26 cellular contexts compared by ENCODE assay signal in genomic region chr2:178108176-178108575, GRCh38. TPM values are rescaled to one million over a fixed set of nuclear protein-coding genes. Genes with fewer than 3 reads are reported as not detected.
"Had no signal": no experiment of that assay in that cellular context is flagged by ENCODE, and none has a peak within 500 bp of the region (broad histone marks: within the 10 kb centered on the region; RNA-seq: fewer than 3 reads in every experiment).

No MANE protein-coding gene starts in this region.

- H3K27ac Mint-ChIP-seq: memory B cell; nephron; progenitor cell of endocrine pancreas; stimulated activated naive B cell treated with anti-CD40 and anti-IgM and Interleukin-4, amounts not matched to agents 10 μg/mL and 1 μg/mL and 100 μg/mL, for 72 hours had no signal

- H2AFZ ChIP-seq: parathyroid adenoma had no signal

- H3K27me3 ChIP-seq: neutrophil, right atrium auricular region, right lobe of liver, stomach, tibial artery, upper lobe of right lung had no signal

- H3K36me3 Mint-ChIP-seq: memory B cell; naive thymus-derived CD8-positive, alpha-beta T cell had no signal

- ATAC-seq: naive thymus-derived CD8-positive, alpha-beta T cell; right lobe of liver; stimulated activated naive B cell treated with anti-CD40 and anti-IgM and Interleukin-4, amounts not matched to agents 10 μg/mL and 1 μg/mL and 100 μg/mL, for 72 hours; stimulated activated naive CD8-positive, alpha-beta T cell treated with anti-CD3 and anti-CD28 coated beads, Interleukin-15, Interleukin-2, amounts not matched to agents 100 U/mL and 50 U/mL, for 24 hours; upper lobe of right lung had no signal

- H3K9me3 ChIP-seq: left ventricle myocardium inferior, neutrophil, right atrium auricular region, right lobe of liver, stomach, thoracic aorta, tibial artery, upper lobe of right lung had no signal

- H3K79me2 ChIP-seq: parathyroid adenoma had no signal

- H3K4me3 ChIP-seq: left ventricle myocardium inferior, lung, right atrium auricular region, right lobe of liver, smooth muscle cell, stomach, thoracic aorta, tibial artery, upper lobe of right lung had no signal

- H3K36me3 ChIP-seq: left ventricle myocardium inferior, neutrophil, right atrium auricular region, right lobe of liver, stomach, thoracic aorta, tibial artery, upper lobe of right lung had no signal

- H3K4me2 ChIP-seq: smooth muscle cell had no signal

- H3K4me3 Mint-ChIP-seq: memory B cell; naive thymus-derived CD8-positive, alpha-beta T cell; nephron; neural crest cell; stimulated activated naive B cell treated with anti-CD40 and anti-IgM and Interleukin-4, amounts not matched to agents 10 μg/mL and 1 μg/mL and 100 μg/mL, for 72 hours had no signal

- DNase-seq: hypothalamus; islet precursor cell; left ventricle myocardium inferior; naive thymus-derived CD8-positive, alpha-beta T cell; occipital lobe; right lobe of liver; stimulated activated CD4-positive, alpha-beta T cell treated with anti-CD3 and anti-CD28 coated beads, Interleukin-12 subunit alpha, Interleukin-12 subunit beta, amount 100 ng/mL, for 4 hours; stimulated activated CD4-positive, alpha-beta T cell treated with anti-CD3 and anti-CD28 coated beads, Interleukin-15, amount 100 ng/mL, for 24 hours; stimulated activated CD4-positive, alpha-beta T cell treated with anti-CD3 and anti-CD28 coated beads, Interleukin-2, amount 100 ng/mL, for 24 hours; stimulated activated CD4-positive, alpha-beta T cell treated with anti-CD3 and anti-CD28 coated beads, Interleukin-4, amount 100 ng/mL, for 1 hour; stimulated activated naive B cell treated with anti-CD40 and anti-IgM and Interleukin-4, amounts not matched to agents 10 μg/mL and 1 μg/mL and 100 μg/mL, for 72 hours; stimulated activated naive CD8-positive, alpha-beta T cell treated with anti-CD3 and anti-CD28 coated beads, Interleukin-15, Interleukin-2, amounts not matched to agents 100 U/mL and 50 U/mL, for 24 hours; stomach; tibial artery; trophoblast cell; upper lobe of right lung had no signal

- H3K27ac ChIP-seq: left ventricle myocardium inferior, neutrophil, parathyroid adenoma, right atrium auricular region, right lobe of liver, stomach, thoracic aorta, tibial artery, upper lobe of right lung had no signal

- H3K9me3 Mint-ChIP-seq: memory B cell; naive thymus-derived CD8-positive, alpha-beta T cell; nephron; neural crest cell had no signal

- H3K27me3 Mint-ChIP-seq: memory B cell; naive thymus-derived CD8-positive, alpha-beta T cell; progenitor cell of endocrine pancreas had no signal

RNA-seq across cellular contexts. Expression of gene PDE11A, which starts 35.6 kb away (rescaled TPM):
- total RNA-seq: naive thymus-derived CD8-positive, alpha-beta T cell; upper lobe of right lung had no signal
- polyA plus RNA-seq: naive thymus-derived CD8-positive, alpha-beta T cell; smooth muscle cell had no signal
